In genomic region chr21:29311802-29312201, GRCh38 we compare ENCODE assay signal across 26 cellular contexts.
"Had no signal": no experiment of that assay in that cellular context is flagged by ENCODE, and none has a peak within 500 bp of the region (broad histone marks: within the 10 kb centered on the region; RNA-seq: fewer than 3 reads in every experiment).

No MANE protein-coding gene starts in this region.

- FAIRE-seq: endometrium, frontal cortex, keratinocyte had no signal

- H3K27ac ChIP-seq: lower lobe of right lung, neutrophil, psoas muscle, sigmoid colon, stomach, thyroid gland had no signal

- H3K27me3 ChIP-seq: neutrophil, sigmoid colon, stomach, thyroid gland had no signal

- DNase-seq: cortex of kidney; effector memory CD8-positive, alpha-beta T cell; erythroblast; hypothalamus; immature natural killer cell; left ventricle myocardium superior; lower lobe of right lung; mucosa of descending colon; naive B cell; psoas muscle; right cardiac atrium; sigmoid colon; stimulated activated CD4-positive, alpha-beta T cell treated with anti-CD3 and anti-CD28 coated beads, Interleukin-2, amount 100 ng/mL, for 24 hours; stimulated activated CD4-positive, alpha-beta T cell treated with anti-CD3 and anti-CD28 coated beads, Interleukin-4, amount 100 ng/mL, for 24 hours; stimulated activated naive CD4-positive, alpha-beta T cell treated with Interleukin-2 at 50 U/mL for 16 hours; stomach; thyroid gland had no signal

- H3K4me3 ChIP-seq: lower lobe of right lung, mucosa of descending colon, psoas muscle, sigmoid colon, stomach, thyroid gland had no signal

- H3K4me3 Mint-ChIP-seq: effector memory CD8-positive, alpha-beta T cell; immature natural killer cell; mesothelial cell of epicardium; naive B cell; natural killer cell treated with Interleukin-12 subunit alpha and Interleukin-12 subunit beta and Interleukin-15 and Interleukin-18, amount 100 ng/mL, for 72 hours; neural crest cell; stimulated activated effector memory CD8-positive, alpha-beta T cell treated with anti-CD3 and anti-CD28 coated beads, Interleukin-12 subunit alpha, Interleukin-12 subunit beta, amount 100 ng/mL, for 72 hours; type B pancreatic cell had no signal

- H3K36me3 ChIP-seq: lower lobe of right lung, sigmoid colon, stomach, thyroid gland had no signal

- ATAC-seq: effector memory CD8-positive, alpha-beta T cell; left ventricle myocardium superior; lower lobe of right lung; mucosa of descending colon; natural killer cell treated with Interleukin-12 subunit alpha and Interleukin-12 subunit beta and Interleukin-15 and Interleukin-18, amount 100 ng/mL, for 72 hours; psoas muscle; right cardiac atrium; stimulated activated effector memory CD8-positive, alpha-beta T cell treated with anti-CD3 and anti-CD28 coated beads, Interleukin-12 subunit alpha, Interleukin-12 subunit beta, amount 100 ng/mL, for 72 hours had no signal

- H3K27me3 Mint-ChIP-seq: effector memory CD8-positive, alpha-beta T cell; naive B cell; natural killer cell treated with Interleukin-12 subunit alpha and Interleukin-12 subunit beta and Interleukin-15 and Interleukin-18, amount 100 ng/mL, for 72 hours; type B pancreatic cell had no signal

- H3K9me3 ChIP-seq: lower lobe of right lung, mucosa of descending colon, neutrophil, psoas muscle, sigmoid colon, stomach, thyroid gland had no signal

- H3K9me3 Mint-ChIP-seq: effector memory CD8-positive, alpha-beta T cell; immature natural killer cell; natural killer cell treated with Interleukin-12 subunit alpha and Interleukin-12 subunit beta and Interleukin-15 and Interleukin-18, amount 100 ng/mL, for 72 hours; stimulated activated effector memory CD8-positive, alpha-beta T cell treated with anti-CD3 and anti-CD28 coated beads, Interleukin-12 subunit alpha, Interleukin-12 subunit beta, amount 100 ng/mL, for 72 hours had no signal

- H3K27ac Mint-ChIP-seq: effector memory CD8-positive, alpha-beta T cell; mesothelial cell of epicardium; natural killer cell treated with Interleukin-12 subunit alpha and Interleukin-12 subunit beta and Interleukin-15 and Interleukin-18, amount 100 ng/mL, for 72 hours; stimulated activated effector memory CD8-positive, alpha-beta T cell treated with anti-CD3 and anti-CD28 coated beads, Interleukin-12 subunit alpha, Interleukin-12 subunit beta, amount 100 ng/mL, for 72 hours; type B pancreatic cell had no signal
